10 cellular contexts compared by ENCODE assay signal in genomic region chr2:120934891-120935338, GRCh38.
A peak's percentile ranks its signal among the peaks of the same experiment; 100 is the strongest.
DNase-seq lines count a peak whose midpoint lies in the region; ATAC-seq and TF ChIP-seq lines count a peak whose summit lies in the region.
"Had no signal": no experiment of that assay in that cellular context is flagged by ENCODE, and none has a peak within 500 bp of the region (broad histone marks: within the 10 kb centered on the region; RNA-seq: fewer than 3 reads in every experiment).

No MANE protein-coding gene starts in this region.

- H3K4me3 Mint-ChIP-seq in chondrocyte (ENCODE audit: unreplicated experiment), result peak overlapping the region; percentile 39

- H3K27ac ChIP-seq in lower lobe of right lung (peak overlapping the region; percentile 31), vagina (peak overlapping the region; percentile 60)

- TF ChIP-seq POLR2A in vagina (IDR thresholded peaks at IDR 0.05), result no peak

- no peaks in the 10 kb centered on the region for H3K27me3 Mint-ChIP-seq in chondrocyte (ENCODE audit: low read depth)

- TF ChIP-seq CTCF in chondrocyte (IDR thresholded peaks at IDR 0.05) (no peak), lower lobe of right lung (IDR thresholded peaks at IDR 0.05) (no peak), vagina (IDR thresholded peaks at IDR 0.05) (no peak)

- H3K4me3 ChIP-seq in lower lobe of right lung (no peak overlapping the region), vagina (no peak overlapping the region)

- H3K4me1 Mint-ChIP-seq in chondrocyte (ENCODE audit: low read depth), result peaks cover 85% of the 10 kb centered on the region

- peak; percentile 17 for DNase-seq in DMS53 (lab: John Stamatoyannopoulos, UW)
- no peak for DNase-seq in DMS53 treated with DMSO at 0.1 percent for 48 hours (lab: John Stamatoyannopoulos, UW; ENCODE audit: unreplicated experiment)
- DNase-seq in chondrocyte (ENCODE audit: low spot score), result no peak
- no peak for DNase-seq in lower lobe of right lung
- DNase-seq in vagina (ENCODE audit: extremely low spot score in 2 of 2), result no peak
- no peak for DNase-seq in pons (ENCODE audit: low spot score)
- no peak for DNase-seq in stimulated activated CD4-positive, alpha-beta T cell treated with anti-CD3 and anti-CD28 coated beads, Interleukin-12 subunit alpha, Interleukin-12 subunit beta, amount 100 ng/mL, for 4 hours
- no peak for DNase-seq in cerebellum (ENCODE audit: low spot score)
- DNase-seq: activated naive CD4-positive, alpha-beta T cell treated with Interleukin-2 at 50 U/mL for 16 hours; midbrain had no signal

- H3K36me3 ChIP-seq in lower lobe of right lung (no peaks in the 10 kb centered on the region), vagina (no peaks in the 10 kb centered on the region)

- intact Hi-C loops in lower lobe of right lung (cut with DNase I), result no loop called here
- intact Hi-C loops in vagina (cut with DNase I), result no loop called here

- H3K9me3 Mint-ChIP-seq in chondrocyte (ENCODE audit: low read depth), result no peaks in the 10 kb centered on the region

- H3K36me3 Mint-ChIP-seq in chondrocyte (ENCODE audit: low read depth), result peaks cover 2% of the 10 kb centered on the region

- H3K27me3 ChIP-seq in lower lobe of right lung (ENCODE audit: low read depth) (peaks cover 4% of the 10 kb centered on the region), vagina (no peaks in the 10 kb centered on the region)

- H3K4me1 ChIP-seq in lower lobe of right lung, result peaks cover 46% of the 10 kb centered on the region
- H3K4me1 ChIP-seq in vagina, result peaks cover 61% of the 10 kb centered on the region

- ATAC-seq in lower lobe of right lung, result peak in 1 of 2 donors; percentile 64

- H3K9me3 ChIP-seq in lower lobe of right lung (peaks cover 10% of the 10 kb centered on the region), vagina (no peaks in the 10 kb centered on the region)

- H3K27ac Mint-ChIP-seq in chondrocyte (ENCODE audit: unreplicated experiment), result peak overlapping the region; percentile 96
